ENCODE assay signal across 13 cellular contexts in genomic region chr2:230901006-230901405, GRCh38. TPM values are rescaled to one million over a fixed set of nuclear protein-coding genes. Genes with fewer than 3 reads are reported as not detected.
"Had no signal": no experiment of that assay in that cellular context is flagged by ENCODE, and none has a peak within 500 bp of the region (broad histone marks: within the 10 kb centered on the region; RNA-seq: fewer than 3 reads in every experiment).

No MANE protein-coding gene starts in this region.

- H3K36me3 Mint-ChIP-seq: activated naive CD4-positive, alpha-beta T cell treated with anti-CD3 and anti-CD28 coated beads, Interleukin-2, amount 10 ng/mL, durations not matched to agents 7 days and 5 days; naive B cell had no signal

- ATAC-seq: gastroesophageal sphincter, heart right ventricle, left lobe of liver, right cardiac atrium had no signal

- H3K27me3 ChIP-seq: adrenal gland, thyroid gland had no signal

- H3K27ac ChIP-seq: adrenal gland, gastroesophageal sphincter, heart right ventricle, thyroid gland had no signal

- H3K36me3 ChIP-seq: adrenal gland, gastroesophageal sphincter, heart right ventricle, thyroid gland had no signal

- H3K27me3 Mint-ChIP-seq: naive B cell had no signal

- H3K9me3 Mint-ChIP-seq: activated naive CD4-positive, alpha-beta T cell treated with anti-CD3 and anti-CD28 coated beads, Interleukin-2, amount 10 ng/mL, durations not matched to agents 7 days and 5 days; naive B cell had no signal

- H3K4me3 ChIP-seq: adrenal gland, gastroesophageal sphincter, heart right ventricle, thyroid gland had no signal

- H3K27ac Mint-ChIP-seq: activated naive CD4-positive, alpha-beta T cell treated with anti-CD3 and anti-CD28 coated beads, Interleukin-2, amount 10 ng/mL, durations not matched to agents 7 days and 5 days; progenitor cell of endocrine pancreas had no signal

- H3K4me3 Mint-ChIP-seq: activated naive CD4-positive, alpha-beta T cell treated with anti-CD3 and anti-CD28 coated beads, Interleukin-2, amount 10 ng/mL, durations not matched to agents 7 days and 5 days had no signal

- H3K9me3 ChIP-seq: adrenal gland, gastroesophageal sphincter, heart right ventricle, thyroid gland had no signal

- DNase-seq: activated CD4-positive, alpha-beta T cell treated with anti-CD3 and anti-CD28 coated beads for 1 hour; activated naive CD4-positive, alpha-beta T cell treated with anti-CD3 and anti-CD28 coated beads, Interleukin-2, amount 10 ng/mL, durations not matched to agents 7 days and 5 days; activated T-cell treated with anti-CD3 and anti-CD28 coated beads, Interleukin-2, amount 50 U/mL, for 1 hour; heart right ventricle; naive B cell; nucleus accumbens; right cardiac atrium; thyroid gland had no signal

- H3K4me1 ChIP-seq: adrenal gland, gastroesophageal sphincter had no signal

RNA-seq across cellular contexts. Expression of gene GPR55, which starts 24.0 kb away (rescaled TPM):
- total RNA-seq: left lobe of liver, lung microvascular endothelial cell, progenitor cell of endocrine pancreas had no signal
- polyA plus RNA-seq: right cardiac atrium had no signal
